ENCODE assay signal across 17 cellular contexts in the genomic region with DNA sequence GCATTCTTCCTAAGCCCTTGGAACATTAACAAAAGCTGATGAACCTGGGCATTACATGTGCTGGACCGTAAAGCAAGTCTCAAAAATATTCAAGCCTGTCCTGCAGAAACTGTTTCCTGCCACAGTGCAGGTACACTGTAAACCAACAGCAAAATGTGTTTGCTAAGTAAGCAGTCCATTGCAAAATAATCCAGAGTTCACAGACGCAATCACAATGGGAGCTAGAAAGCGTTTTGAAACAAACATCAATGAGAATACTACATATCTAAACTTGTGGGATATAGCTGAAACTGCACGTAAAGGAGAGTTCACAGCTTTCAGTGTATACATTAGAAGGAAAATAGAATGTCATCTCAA.
DNase-seq lines count a peak whose midpoint lies in the region; ATAC-seq and TF ChIP-seq lines count a peak whose summit lies in the region.
"Had no signal": no experiment of that assay in that cellular context is flagged by ENCODE, and none has a peak within 500 bp of the region (broad histone marks: within the 10 kb centered on the region; RNA-seq: fewer than 3 reads in every experiment).

No MANE protein-coding gene starts in this region.

- no peaks in the 10 kb centered on the region for H3K27me3 Mint-ChIP-seq in dendritic cell treated with granulocyte-macrophage colony-stimulating factor and Interleukin-4, amounts not matched to agents 40 ng/mL and 50 ng/mL, for 4 days
- no peaks in the 10 kb centered on the region for H3K27me3 Mint-ChIP-seq in memory B cell

- peaks cover 21% of the 10 kb centered on the region for H3K4me1 Mint-ChIP-seq in dendritic cell treated with granulocyte-macrophage colony-stimulating factor and Interleukin-4, amounts not matched to agents 40 ng/mL and 50 ng/mL, for 4 days (ENCODE audit: low read depth)
- peaks cover 14% of the 10 kb centered on the region for H3K4me1 Mint-ChIP-seq in memory B cell

- intact Hi-C loops in dendritic cell treated with granulocyte-macrophage colony-stimulating factor and Interleukin-4, amounts not matched to agents 40 ng/mL and 50 ng/mL, for 4 days (cut with micrococcal nuclease) = no loop called here

- peaks cover 27% of the 10 kb centered on the region for H3K9me3 Mint-ChIP-seq in dendritic cell treated with granulocyte-macrophage colony-stimulating factor and Interleukin-4, amounts not matched to agents 40 ng/mL and 50 ng/mL, for 4 days
- peaks cover 5% of the 10 kb centered on the region for H3K9me3 Mint-ChIP-seq in memory B cell

- peak overlapping the region in 1 of 11 experiments; percentile 11; a peak in 1 of 22 replicates for H3K9ac ChIP-seq in BLaER1 treated with 17β-estradiol and CSF1 and Interleukin-3, amounts not matched to agents 10 nM and 100 nM
- H3K9ac ChIP-seq: KMS-11 had no signal

- peaks cover 0 to 23% (median 0%) of the 10 kb centered on the region in 11 experiments; a peak in 4 of 22 replicates for H4K20me1 ChIP-seq in BLaER1 treated with 17β-estradiol and CSF1 and Interleukin-3, amounts not matched to agents 10 nM and 100 nM

- H3K4me2 ChIP-seq in BLaER1 treated with 17β-estradiol and CSF1 and Interleukin-3, amounts not matched to agents 10 nM and 100 nM = peak overlapping the region in 10 of 11 experiments; percentile 6 to 69 (median 53); a peak in 14 of 22 replicates
- H3K4me2 ChIP-seq: KMS-11 had no signal

- no peaks in the 10 kb centered on the region for H3K27me3 ChIP-seq in BLaER1 treated with 17β-estradiol and CSF1 and Interleukin-3, amounts not matched to agents 10 nM and 100 nM
- H3K27me3 ChIP-seq in right atrium auricular region = no peaks in the 10 kb centered on the region
- H3K27me3 ChIP-seq: MG63, SJSA1 had no signal

- H3K4me3 Mint-ChIP-seq in dendritic cell treated with granulocyte-macrophage colony-stimulating factor and Interleukin-4, amounts not matched to agents 40 ng/mL and 50 ng/mL, for 4 days = no peak overlapping the region
- peak overlapping the region; percentile 41 for H3K4me3 Mint-ChIP-seq in memory B cell

- DNase-seq in HuH-7 (ENCODE audit: low spot score) = peak; percentile 53
- DNase-seq in memory B cell (ENCODE audit: low spot score in 2 of 2) = no peak
- no peak for DNase-seq in activated CD4-positive, CD25-positive, alpha-beta regulatory T cell (lab: John Stamatoyannopoulos, UW)
- DNase-seq in right atrium auricular region (ENCODE audit: low spot score) = no peak
- DNase-seq in iPS-NIHi7 (ENCODE audit: extremely low spot score) = no peak
- DNase-seq: ACHN; MG63; NCI-H1092 treated with DMSO at 0.1 percent for 48 hours; NCI-H1694 treated with DMSO at 0.1 percent for 48 hours; NCI-H69; NK-92 treated with Interleukin-12 subunit alpha and Interleukin-12 subunit beta, amount 100 ng/mL, for 24 hours; PC-3 had no signal

- ATAC-seq in memory B cell (ENCODE audit: low read depth) = no peak
- ATAC-seq in HG03108 (IDR thresholded peaks at IDR 0.05; ENCODE audit: unreplicated experiment) = no peak
- ATAC-seq: PC-3 had no signal

- peak overlapping the region in 6 of 11 experiments; percentile 40 to 66 (median 60); a peak in 9 of 22 replicates for H3K27ac ChIP-seq in BLaER1 treated with 17β-estradiol and CSF1 and Interleukin-3, amounts not matched to agents 10 nM and 100 nM
- no peak overlapping the region for H3K27ac ChIP-seq in right atrium auricular region
- H3K27ac ChIP-seq: KMS-11, SJSA1 had no signal

- peaks cover 31 to 45% (median 39%) of the 10 kb centered on the region in 10 experiments for H3K4me1 ChIP-seq in BLaER1 treated with 17β-estradiol and CSF1 and Interleukin-3, amounts not matched to agents 10 nM and 100 nM
- H3K4me1 ChIP-seq in right atrium auricular region = no peaks in the 10 kb centered on the region
- H3K4me1 ChIP-seq: SJSA1 had no signal

- H3K27ac Mint-ChIP-seq in dendritic cell treated with granulocyte-macrophage colony-stimulating factor and Interleukin-4, amounts not matched to agents 40 ng/mL and 50 ng/mL, for 4 days = peak overlapping the region; percentile 58
- H3K27ac Mint-ChIP-seq in memory B cell = peak overlapping the region; percentile 91

- TF ChIP-seq CTCF in right atrium auricular region (IDR thresholded peaks at IDR 0.05) = no peak

- peaks cover 10 to 57% (median 41%) of the 10 kb centered on the region in 11 experiments; a peak in 20 of 22 replicates for H3K36me3 ChIP-seq in BLaER1 treated with 17β-estradiol and CSF1 and Interleukin-3, amounts not matched to agents 10 nM and 100 nM
- H3K36me3 ChIP-seq in right atrium auricular region = no peaks in the 10 kb centered on the region
- H3K36me3 ChIP-seq: MG63 had no signal

- peaks cover 15% of the 10 kb centered on the region for H3K36me3 Mint-ChIP-seq in dendritic cell treated with granulocyte-macrophage colony-stimulating factor and Interleukin-4, amounts not matched to agents 40 ng/mL and 50 ng/mL, for 4 days (ENCODE audit: low read depth)
- H3K36me3 Mint-ChIP-seq in memory B cell = peaks cover 4% of the 10 kb centered on the region

- no peak overlapping the region for H3K4me3 ChIP-seq in BLaER1 treated with 17β-estradiol and CSF1 and Interleukin-3, amounts not matched to agents 10 nM and 100 nM
- H3K4me3 ChIP-seq in right atrium auricular region = no peak overlapping the region
- H3K4me3 ChIP-seq: MG63, SJSA1 had no signal

- peaks cover 32 to 43% (median 39%) of the 10 kb centered on the region in 11 experiments for H3K9me3 ChIP-seq in BLaER1 treated with 17β-estradiol and CSF1 and Interleukin-3, amounts not matched to agents 10 nM and 100 nM (replicated peaks in 1 of 11)
- H3K9me3 ChIP-seq in right atrium auricular region = no peaks in the 10 kb centered on the region
- H3K9me3 ChIP-seq: MG63, SJSA1 had no signal

Comparison
In these comparisons a context has a peak if more than half of its experiments do, and no peak if none do; other contexts are left out.
1. H3K27ac ChIP-seq: peak in BLaER1 treated with 17β-estradiol and CSF1 and Interleukin-3, amounts not matched to agents 10 nM and 100 nM (6 of 11); none in right atrium auricular region (0 of 2).